In genomic region chr5:33914844-33915243, GRCh38 we compare ENCODE assay signal across 7 cellular contexts. TPM values are rescaled to one million over a fixed set of nuclear protein-coding genes. Genes with fewer than 3 reads are reported as not detected.
"Had no signal": no experiment of that assay in that cellular context is flagged by ENCODE, and none has a peak within 500 bp of the region (broad histone marks: within the 10 kb centered on the region; RNA-seq: fewer than 3 reads in every experiment).

No MANE protein-coding gene starts in this region.

RNA-seq across cellular contexts. Expression of gene RXFP3, which starts 21.3 kb away (rescaled TPM):
- total RNA-seq: GM23248, GM23338, H4, H7, H9, HFFc6 had no signal
- polyA plus RNA-seq: GM23248, GM23338, H1 had no signal
